2 cellular contexts compared by ENCODE assay signal in the genomic region with DNA sequence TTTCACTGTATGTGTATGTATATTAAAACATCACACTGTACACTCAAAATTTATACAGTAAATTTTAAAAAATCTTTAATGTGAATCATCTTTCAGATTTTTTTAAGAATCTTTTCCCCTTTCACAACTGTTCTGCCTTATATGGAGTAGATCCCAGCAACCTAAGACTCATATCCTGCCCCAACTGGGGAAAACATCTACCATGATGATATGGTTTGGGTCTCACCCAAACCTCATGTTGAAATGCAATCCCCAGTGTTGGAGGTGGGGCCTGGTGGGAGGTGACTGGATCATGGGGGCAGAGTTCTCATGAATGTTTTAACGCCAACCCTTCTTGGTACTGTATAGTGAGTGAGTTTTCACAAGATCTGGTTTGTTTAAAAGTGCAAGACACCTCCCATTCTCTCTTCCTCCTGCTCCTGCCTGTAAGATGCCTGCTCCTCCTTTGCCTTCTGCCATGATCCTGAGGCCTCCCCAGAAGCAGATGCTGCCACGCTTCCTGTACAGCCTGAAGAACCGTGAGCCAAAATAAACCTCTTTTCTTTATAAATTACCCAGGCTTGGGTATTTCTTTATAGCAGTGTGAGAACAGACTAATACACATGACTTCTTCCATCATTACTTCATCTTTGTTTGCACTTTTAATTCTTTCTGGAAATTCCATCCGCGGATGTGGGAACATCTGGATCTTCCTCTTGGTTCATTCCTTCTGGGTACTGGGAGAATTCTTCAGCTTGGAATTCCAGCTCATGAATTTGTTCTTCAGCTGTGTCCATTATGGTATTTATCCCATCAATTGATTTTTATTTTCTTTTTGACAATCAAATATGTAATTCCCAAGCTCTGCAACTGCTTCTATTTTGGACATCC.
TF ChIP-seq lines count a peak whose summit lies in the region.

No MANE protein-coding gene starts in this region.

TF ChIP-seq in HCT116, 20 proteins besides CTCF, POLR2A, EP300 and RAD21:
- TF ChIP-seq, protein P1, sequence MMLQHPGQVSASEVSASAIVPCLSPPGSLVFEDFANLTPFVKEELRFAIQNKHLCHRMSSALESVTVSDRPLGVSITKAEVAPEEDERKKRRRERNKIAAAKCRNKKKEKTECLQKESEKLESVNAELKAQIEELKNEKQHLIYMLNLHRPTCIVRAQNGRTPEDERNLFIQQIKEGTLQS (IDR thresholded peaks at IDR 0.05): no peak
- no peak for TF ChIP-seq ELF1 (IDR thresholded peaks at IDR 0.05; ENCODE audit: borderline replicate concordance, low read depth)
- 0 out of 2 replicates have a peak, but pooled peaks have one; percentile 16 for TF ChIP-seq CBX3 (IDR thresholded peaks at IDR 0.05; ENCODE audit: low read depth)

TF ChIP-seq in K562, 482 proteins besides CTCF, POLR2A, EP300 and RAD21:
- TF ChIP-seq ZNF766 (CRISPR knock-in tag; conservative IDR thresholded peaks at IDR 0.05): peak; percentile 99
- no peak for TF ChIP-seq ZFPM2 (CRISPR knock-in tag; IDR thresholded peaks at IDR 0.05)
